ENCODE assay signal across 22 cellular contexts in the genomic region with DNA sequence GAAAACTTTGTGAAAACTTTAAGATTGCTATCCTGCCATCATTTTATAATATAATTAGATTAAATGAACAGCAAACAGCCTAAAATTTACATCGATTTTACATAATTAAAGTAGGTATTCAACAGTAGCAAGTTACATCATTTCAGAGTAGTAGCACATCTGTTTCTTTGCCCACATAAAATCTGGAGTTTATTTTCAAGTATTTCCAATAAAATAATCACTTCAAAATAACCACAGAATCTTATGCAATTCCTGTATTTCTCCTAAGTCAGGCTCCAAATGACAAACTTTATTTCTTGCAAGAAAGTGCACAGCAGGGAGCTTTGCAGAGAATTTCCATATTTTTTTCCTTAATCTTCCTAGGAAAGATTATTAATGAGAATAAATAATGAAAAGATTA.
"Had no signal": no experiment of that assay in that cellular context is flagged by ENCODE, and none has a peak within 500 bp of the region (broad histone marks: within the 10 kb centered on the region; RNA-seq: fewer than 3 reads in every experiment).

No MANE protein-coding gene starts in this region.

- H3K4me1 Mint-ChIP-seq: naive thymus-derived CD8-positive, alpha-beta T cell; stimulated activated naive B cell treated with anti-CD40 and anti-IgM and Interleukin-4, amounts not matched to agents 10 μg/mL and 1 μg/mL and 100 μg/mL, for 72 hours; stimulated activated naive CD8-positive, alpha-beta T cell treated with anti-CD3 and anti-CD28 coated beads, Interleukin-15, amount 100 ng/mL, for 72 hours had no signal

- H3K9me3 ChIP-seq: esophagus muscularis mucosa, gastrocnemius medialis, mucosa of descending colon, neutrophil, psoas muscle, right lobe of liver, testis had no signal

- H3K27me3 ChIP-seq: esophagus muscularis mucosa, gastrocnemius medialis, heart right ventricle, neutrophil, right lobe of liver, testis, transverse colon had no signal

- H3K4me3 Mint-ChIP-seq: dendritic cell treated with granulocyte-macrophage colony-stimulating factor and Interleukin-4, amounts not matched to agents 40 ng/mL and 50 ng/mL, for 4 days; effector memory CD8-positive, alpha-beta T cell; naive thymus-derived CD8-positive, alpha-beta T cell; stimulated activated naive B cell treated with anti-CD40 and anti-IgM and Interleukin-4, amounts not matched to agents 10 μg/mL and 1 μg/mL and 100 μg/mL, for 72 hours; stimulated activated naive CD8-positive, alpha-beta T cell treated with anti-CD3 and anti-CD28 coated beads, Interleukin-15, amount 100 ng/mL, for 72 hours had no signal

- H3K4me3 ChIP-seq: esophagus muscularis mucosa, gastrocnemius medialis, heart right ventricle, mucosa of descending colon, psoas muscle, right lobe of liver, testis, transverse colon had no signal

- H3K27me3 Mint-ChIP-seq: dendritic cell treated with granulocyte-macrophage colony-stimulating factor and Interleukin-4, amounts not matched to agents 40 ng/mL and 50 ng/mL, for 4 days; effector memory CD8-positive, alpha-beta T cell; naive thymus-derived CD8-positive, alpha-beta T cell; stimulated activated naive B cell treated with anti-CD40 and anti-IgM and Interleukin-4, amounts not matched to agents 10 μg/mL and 1 μg/mL and 100 μg/mL, for 72 hours; stimulated activated naive CD8-positive, alpha-beta T cell treated with anti-CD3 and anti-CD28 coated beads, Interleukin-15, amount 100 ng/mL, for 72 hours had no signal

- H3K4me1 ChIP-seq: esophagus muscularis mucosa, gastrocnemius medialis, heart right ventricle, psoas muscle, right lobe of liver, testis, transverse colon had no signal

- H3K27ac ChIP-seq: epithelial cell of prostate, esophagus muscularis mucosa, gastrocnemius medialis, heart right ventricle, neutrophil, psoas muscle, right lobe of liver, testis, transverse colon had no signal

- DNase-seq: effector memory CD8-positive, alpha-beta T cell; gastrocnemius medialis; heart right ventricle; hypothalamus; islet precursor cell; mammary epithelial cell; mucosa of descending colon; naive thymus-derived CD8-positive, alpha-beta T cell; psoas muscle; retina; right lobe of liver; stimulated activated CD4-positive, alpha-beta T cell treated with anti-CD3 and anti-CD28 coated beads, Interleukin-2, amount 100 ng/mL, for 24 hours; stimulated activated CD4-positive, alpha-beta T cell treated with anti-CD3 and anti-CD28 coated beads, Interleukin-4, amount 100 ng/mL, for 4 hours; stimulated activated naive B cell treated with anti-CD40 and anti-IgM and Interleukin-4, amounts not matched to agents 10 μg/mL and 1 μg/mL and 100 μg/mL, for 72 hours; stimulated activated naive CD8-positive, alpha-beta T cell treated with anti-CD3 and anti-CD28 coated beads, Interleukin-15, amount 100 ng/mL, for 72 hours; testis; transverse colon had no signal

- H3K27ac Mint-ChIP-seq: dendritic cell treated with granulocyte-macrophage colony-stimulating factor and Interleukin-4, amounts not matched to agents 40 ng/mL and 50 ng/mL, for 4 days; effector memory CD8-positive, alpha-beta T cell; naive thymus-derived CD8-positive, alpha-beta T cell; stimulated activated naive B cell treated with anti-CD40 and anti-IgM and Interleukin-4, amounts not matched to agents 10 μg/mL and 1 μg/mL and 100 μg/mL, for 72 hours; stimulated activated naive CD8-positive, alpha-beta T cell treated with anti-CD3 and anti-CD28 coated beads, Interleukin-15, amount 100 ng/mL, for 72 hours had no signal

- ATAC-seq: effector memory CD8-positive, alpha-beta T cell; gastrocnemius medialis; heart right ventricle; left lobe of liver; mucosa of descending colon; naive thymus-derived CD8-positive, alpha-beta T cell; psoas muscle; right lobe of liver; stimulated activated naive B cell treated with anti-CD40 and anti-IgM and Interleukin-4, amounts not matched to agents 10 μg/mL and 1 μg/mL and 100 μg/mL, for 72 hours; stimulated activated naive CD8-positive, alpha-beta T cell treated with anti-CD3 and anti-CD28 coated beads, Interleukin-15, amount 100 ng/mL, for 72 hours had no signal

- H3K36me3 ChIP-seq: esophagus muscularis mucosa, gastrocnemius medialis, heart right ventricle, neutrophil, right lobe of liver, transverse colon had no signal
